ENCODE assay signal across 20 cellular contexts in the genomic region with DNA sequence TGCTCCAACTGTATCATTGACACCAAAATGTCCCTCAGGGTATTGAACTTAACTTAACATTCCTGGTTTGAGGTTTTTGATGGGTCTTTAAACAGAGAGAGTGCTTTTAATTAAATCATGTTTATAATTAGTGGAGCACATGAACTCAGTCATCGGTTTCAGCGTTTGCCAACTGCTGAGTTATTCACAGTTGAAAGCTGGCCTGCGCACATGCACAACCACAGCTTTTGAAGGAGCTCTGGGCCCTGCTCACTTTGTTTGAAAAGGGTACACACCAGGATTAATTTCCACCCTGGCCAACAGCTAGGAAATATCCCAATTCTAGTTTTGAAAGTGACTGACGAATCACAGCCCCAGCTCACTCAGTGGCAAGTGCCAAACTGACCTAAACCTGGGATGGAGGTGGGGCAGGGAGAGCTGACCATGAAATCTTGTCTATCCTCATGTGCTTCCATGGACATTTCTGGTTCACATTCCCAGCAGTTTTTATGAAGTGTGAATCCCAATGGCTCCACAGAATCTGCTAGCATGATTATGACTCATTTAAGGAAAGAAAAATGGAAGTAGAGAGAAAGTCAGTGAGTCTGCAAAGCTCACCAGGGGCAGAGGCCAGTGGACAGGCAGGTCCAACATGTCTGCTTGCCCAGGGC.
DNase-seq lines count a peak whose midpoint lies in the region; ATAC-seq and TF ChIP-seq lines count a peak whose summit lies in the region.
"Had no signal": no experiment of that assay in that cellular context is flagged by ENCODE, and none has a peak within 500 bp of the region (broad histone marks: within the 10 kb centered on the region; RNA-seq: fewer than 3 reads in every experiment).

No MANE protein-coding gene starts in this region.

- H2AFZ ChIP-seq in GM23248 = no peak overlapping the region
- H2AFZ ChIP-seq: GM23338 had no signal

- H3K27me3 ChIP-seq in GM23248 (replicated peaks; ENCODE audit: insufficient read depth) = peaks cover 5% of the 10 kb centered on the region; the same call in 1 of the 2 replicates
- H3K27me3 ChIP-seq: BE2C; BLaER1 treated with 17β-estradiol and CSF1 and Interleukin-3, amounts not matched to agents 10 nM and 100 nM had no signal

- in situ Hi-C loops in GM23248 (cut with MboI) = no loop called here

- no peaks in the 10 kb centered on the region for H3K9me3 ChIP-seq in GM23248 (ENCODE audit: low read depth)
- H3K9me3 ChIP-seq: BE2C had no signal

- H3K4me1 ChIP-seq in GM23248 (ENCODE audit: insufficient read depth) = no peaks in the 10 kb centered on the region
- H3K4me1 ChIP-seq: BE2C; BLaER1 treated with 17β-estradiol and CSF1 and Interleukin-3, amounts not matched to agents 10 nM and 100 nM had no signal

- no peak overlapping the region for H3K4me3 ChIP-seq in GM23248
- H3K4me3 ChIP-seq in fibroblast of mammary gland (ENCODE audit: control insufficient read depth, low read depth, low read length) = no peak overlapping the region
- H3K4me3 ChIP-seq: BLaER1 treated with 17β-estradiol and CSF1 and Interleukin-3, amounts not matched to agents 10 nM and 100 nM; GM12878; GM23338 had no signal

- no peaks in the 10 kb centered on the region for H3K79me2 ChIP-seq in GM23248 (ENCODE audit: insufficient read depth)

- H3K9me2 ChIP-seq in GM23248 (ENCODE audit: insufficient read depth) = no peaks in the 10 kb centered on the region

- 5 to 7% methylated on average over 4 of the region's 4 CpGs for WGBS in GM23248 (ENCODE audit: low coverage in 1 of 2, low lambda C conversion rate in 2 of 2, missing lambda C conversion rate in 2 of 2), 2 experiments

- no peak overlapping the region for H3K27ac ChIP-seq in GM23248
- H3K27ac ChIP-seq: BLaER1 treated with 17β-estradiol and CSF1 and Interleukin-3, amounts not matched to agents 10 nM and 100 nM had no signal

- no peaks in the 10 kb centered on the region for H3K36me3 ChIP-seq in GM23248 (ENCODE audit: low read depth)
- H3K36me3 ChIP-seq: BE2C; BLaER1 treated with 17β-estradiol and CSF1 and Interleukin-3, amounts not matched to agents 10 nM and 100 nM had no signal

- no peaks in the 10 kb centered on the region for H4K20me1 ChIP-seq in GM23248 (ENCODE audit: insufficient read depth)
- H4K20me1 ChIP-seq: BLaER1 treated with 17β-estradiol and CSF1 and Interleukin-3, amounts not matched to agents 10 nM and 100 nM had no signal

- H3K4me2 ChIP-seq in GM23248 (ENCODE audit: unreplicated experiment) = no peak overlapping the region
- H3K4me2 ChIP-seq: BLaER1 treated with 17β-estradiol and CSF1 and Interleukin-3, amounts not matched to agents 10 nM and 100 nM; GM23338 had no signal

- H3F3A ChIP-seq in GM23248 (ENCODE audit: insufficient read depth) = no peaks in the 10 kb centered on the region

- ATAC-seq in HG03354 (IDR thresholded peaks at IDR 0.05; ENCODE audit: poor library complexity, severe bottlenecking, unreplicated experiment) = no peak
- ATAC-seq in HG02678 (IDR thresholded peaks at IDR 0.05; ENCODE audit: unreplicated experiment) = no peak
- ATAC-seq: GM12878, GM23338, HCT116 had no signal

- DNase-seq in AG08395 (ENCODE audit: low spot score) (peak; percentile 25), GM23248 (peak; percentile 15), fibroblast of mammary gland (ENCODE audit: low read depth) (peak; percentile 3), stromal cell of bone marrow (ENCODE audit: low read depth) (peak; percentile 47), 8988T (no peak)
- DNase-seq: AML-193; BE2C; CD4-positive, alpha-beta T cell; CD8-positive, alpha-beta memory T cell; DMS 273 treated with DMSO at 0.1 percent for 48 hours; DMS79; EL; GDM1; H9 had no signal

- TF ChIP-seq CTCF in fibroblast of mammary gland (conservative IDR thresholded peaks at IDR 0.05; ENCODE audit: control insufficient read depth, insufficient read depth, low read depth, low read length) = no peak

- no peak overlapping the region for H3K9ac ChIP-seq in GM23248
- H3K9ac ChIP-seq: BLaER1 treated with 17β-estradiol and CSF1 and Interleukin-3, amounts not matched to agents 10 nM and 100 nM had no signal
